31 cellular contexts compared by ENCODE assay signal in the genomic region with DNA sequence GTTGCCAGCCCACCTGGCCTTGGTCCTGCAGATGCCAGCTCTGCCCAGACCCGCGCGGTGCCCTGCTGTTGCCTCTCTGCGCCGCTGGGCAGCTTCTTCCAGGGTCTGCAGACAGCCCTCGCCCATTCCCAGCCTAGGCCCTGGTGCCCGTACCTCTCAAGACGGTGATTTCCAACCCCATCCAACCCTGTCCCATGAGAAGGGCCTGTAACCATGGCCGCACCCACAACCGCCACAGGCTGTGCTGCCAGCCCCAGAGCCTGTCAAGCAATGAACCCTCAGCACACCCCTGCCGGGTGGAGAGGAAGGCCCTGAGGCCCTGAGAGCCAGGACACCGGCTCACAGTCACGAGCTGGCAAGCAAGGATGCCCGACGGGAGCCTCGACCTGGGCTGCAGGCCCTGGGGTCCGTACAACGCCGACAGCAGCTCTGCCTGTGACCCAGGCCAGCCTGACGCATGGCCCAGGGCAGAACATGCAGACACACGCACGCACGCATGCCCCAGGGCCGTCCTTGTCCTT.
DNase-seq lines count a peak whose midpoint lies in the region; ATAC-seq, FAIRE-seq and TF ChIP-seq lines count a peak whose summit lies in the region.
"Had no signal": no experiment of that assay in that cellular context is flagged by ENCODE, and none has a peak within 500 bp of the region (broad histone marks: within the 10 kb centered on the region; RNA-seq: fewer than 3 reads in every experiment).

No MANE protein-coding gene starts in this region.

- DNase-seq in ELF-1 (ENCODE audit: low read depth, low spot score) (peak; percentile 42), adrenal gland (peak; percentile 60 to 82 (median 70)), kidney (peak; percentile 66), upper lobe of right lung (peak; percentile 61), NCI-H2227 treated with DMSO at 0.1 percent for 48 hours (lab: John Stamatoyannopoulos, UW) (no peak), foreskin melanocyte (no peak)
- DNase-seq in activated CD4-positive, CD25-positive, alpha-beta regulatory T cell treated with anti-CD3 and anti-CD28 coated beads, Interleukin-2, amount 50 U/mL, for 72 hours = no peak
- DNase-seq: activated CD4-positive, alpha-beta T cell treated with anti-CD3 and anti-CD28 coated beads for 48 hours; activated CD8-positive, alpha-beta memory T cell treated with anti-CD3 and anti-CD28 coated beads for 24 hours; activated T-cell treated with anti-CD3 and anti-CD28 coated beads for 4 hours; cortex of kidney; effector memory CD8-positive, alpha-beta T cell; erythroblast; IMR-90; islet precursor cell; NCI-H1417 treated with DMSO at 0.1 percent for 48 hours; NCI-H2081 treated with DMSO at 0.1 percent for 48 hours; NCI-H226; NCI-H69; SJCRH30; stimulated activated CD4-positive, alpha-beta T cell treated with anti-CD3 and anti-CD28 coated beads, Interleukin-2, amount 100 ng/mL, for 24 hours; stimulated activated CD8-positive, alpha-beta memory T cell treated with anti-CD3 and anti-CD28 coated beads, Interleukin-4, amount 100 ng/mL, for 48 hours; stomach; SW 1271; thyroid gland had no signal

- peak overlapping the region in 2 of 5 donors; percentile 51 to 67 for H3K27ac ChIP-seq in adrenal gland
- H3K27ac ChIP-seq in kidney (ENCODE audit: low read depth in 2 of 2, low read length in 2 of 2) = no peak overlapping the region
- H3K27ac ChIP-seq in upper lobe of right lung = no peak overlapping the region
- H3K27ac ChIP-seq: ascending aorta, stomach, thyroid gland, VCaP had no signal

- H3K36me3 ChIP-seq in adrenal gland (replicated peaks in 1 of 2) (no peaks in the 10 kb centered on the region), kidney (ENCODE audit: control insufficient read depth in 1 of 2, insufficient read depth in 2 of 2, low read length in 2 of 2) (no peaks in the 10 kb centered on the region), upper lobe of right lung (no peaks in the 10 kb centered on the region)
- H3K36me3 ChIP-seq: SJCRH30, thyroid gland had no signal

- no peak for TF ChIP-seq POLR2A in adrenal gland (IDR thresholded peaks at IDR 0.05)

- TF ChIP-seq CTCF in adrenal gland (IDR thresholded peaks at IDR 0.05) = no peak
- TF ChIP-seq CTCF in kidney (IDR thresholded peaks at IDR 0.05; ENCODE audit: borderline replicate concordance, extremely low read depth, insufficient read depth) = no peak
- no peak for TF ChIP-seq CTCF in upper lobe of right lung (IDR thresholded peaks at IDR 0.05)

- 60 to 96% (median 73%) methylated on average over 4 to 24 of the region's 24 CpGs for WGBS in adrenal gland, 4 donors

- H3K4me1 ChIP-seq in adrenal gland (replicated peaks in 1 of 2) (peaks cover 6 to 10% of the 10 kb centered on the region in 2 donors), kidney (ENCODE audit: control insufficient read depth in 1 of 2, insufficient read depth in 1 of 2, low read depth in 1 of 2, low read length in 2 of 2) (no peaks in the 10 kb centered on the region), upper lobe of right lung (no peaks in the 10 kb centered on the region)
- H3K4me1 ChIP-seq: ascending aorta, stomach, thyroid gland had no signal

- H3K9me3 ChIP-seq in adrenal gland (replicated peaks in 1 of 3) (no peaks in the 10 kb centered on the region), kidney (ENCODE audit: control insufficient read depth in 1 of 2, low read length in 2 of 2) (no peaks in the 10 kb centered on the region), upper lobe of right lung (no peaks in the 10 kb centered on the region)
- H3K9me3 ChIP-seq: ascending aorta, SJCRH30, stomach, thyroid gland had no signal

- intact Hi-C loops in adrenal gland (cut with DNase I) (no loop called here), kidney (cut with DNase I) (no loop called here), upper lobe of right lung (cut with DNase I) (no loop called here)

- no peaks in the 10 kb centered on the region for H3K27me3 ChIP-seq in adrenal gland
- H3K27me3 ChIP-seq in upper lobe of right lung = no peaks in the 10 kb centered on the region
- H3K27me3 ChIP-seq: ascending aorta, SJCRH30, stomach, thyroid gland had no signal

- H3K9ac ChIP-seq in kidney (ENCODE audit: low read length in 2 of 2) = no peak overlapping the region

- no peak for ATAC-seq in upper lobe of right lung
- ATAC-seq: activated naive CD4-positive, alpha-beta T cell treated with anti-CD3 and anti-CD28 coated beads, Interleukin-2, amount 50 U/mL, for 72 hours; effector memory CD8-positive, alpha-beta T cell; Panc1 had no signal

- H3K4me3 ChIP-seq in adrenal gland = no peak overlapping the region
- no peak overlapping the region for H3K4me3 ChIP-seq in kidney (ENCODE audit: low read length in 2 of 2)
- no peak overlapping the region for H3K4me3 ChIP-seq in upper lobe of right lung
- H3K4me3 ChIP-seq: ascending aorta, SJCRH30, smooth muscle cell, stomach, thyroid gland had no signal

- FAIRE-seq in kidney (lab: Jason Lieb, UNC) = no peak
- FAIRE-seq: G401.6 had no signal

Comparison
In these comparisons a context has a peak if more than half of its experiments do, and no peak if none do; other contexts are left out.
1. DNase-seq: peak in ELF-1 (single experiment), adrenal gland (7 of 7), kidney (single experiment) and upper lobe of right lung (single experiment); none in NCI-H2227 treated with DMSO at 0.1 percent for 48 hours (single experiment), foreskin melanocyte (single experiment) and activated CD4-positive, CD25-positive, alpha-beta regulatory T cell treated with anti-CD3 and anti-CD28 coated beads, Interleukin-2, amount 50 U/mL, for 72 hours (single experiment).